1 cellular context compared by ENCODE assay signal in genomic region chr6:111976169-111976568, GRCh38.
TF ChIP-seq lines count a peak whose summit lies in the region.

No MANE protein-coding gene starts in this region.

TF ChIP-seq in K562, 482 proteins besides CTCF, POLR2A, EP300 and RAD21:
- TF ChIP-seq NFE2 (IDR thresholded peaks at IDR 0.05; ENCODE audit: low read depth) (no peak), CBFA2T3 (IDR thresholded peaks at IDR 0.05) (0 out of 2 replicates have a peak, but pooled peaks have one; percentile 10), ZNF316 (IDR thresholded peaks at IDR 0.05) (peak; percentile 34), ELK3 (CRISPR knock-in tag; IDR thresholded peaks at IDR 0.05) (no peak), SETDB1 (IDR thresholded peaks at IDR 0.05; ENCODE audit: low read length) (no peak), TAF15 (IDR thresholded peaks at IDR 0.05; ENCODE audit: low read depth, low read length) (no peak), MAFG (tag; conservative IDR thresholded peaks at IDR 0.05) (peak; percentile 43; the same call in 1 of the 2 replicates), EGR1 (conservative IDR thresholded peaks at IDR 0.05) (peak; percentile 58; the same call in 1 of the 2 replicates)
